In genomic region chr9:34349324-34349723, GRCh38 we compare ENCODE assay signal across 34 cellular contexts.
"Had no signal": no experiment of that assay in that cellular context is flagged by ENCODE, and none has a peak within 500 bp of the region (broad histone marks: within the 10 kb centered on the region; RNA-seq: fewer than 3 reads in every experiment).

No MANE protein-coding gene starts in this region.

- H3K27ac ChIP-seq: KMS-11 had no signal

- DNase-seq: Karpas-422, Kasumi-1, MG63, MM.1S, MV-4-11, NCI-H1048, NCI-H1092, NCI-H1092 treated with DMSO at 0.1 percent for 48 hours, NCI-H1105, NCI-H1105 treated with DMSO at 0.1 percent for 48 hours, NCI-H1417, NCI-H1417 treated with DMSO at 0.1 percent for 48 hours, NCI-H1436, NCI-H1436 treated with DMSO at 0.1 percent for 48 hours, NCI-H146, NCI-H1694, NCI-H1694 treated with DMSO at 0.1 percent for 48 hours, NCI-H187, NCI-H187 treated with DMSO at 0.1 percent for 48 hours, NCI-H1930, NCI-H2029, NCI-H2029 treated with DMSO at 0.1 percent for 48 hours, NCI-H2081, NCI-H2081 treated with DMSO at 0.1 percent for 48 hours, NCI-H2107, NCI-H2171, NCI-H2171 treated with DMSO at 0.1 percent for 48 hours, NCI-H2227 treated with DMSO at 0.1 percent for 48 hours, NCI-H226, NCI-H345, NCI-H446, NCI-H446 treated with DMSO at 0.1 percent for 48 hours, NCI-H510A had no signal

- H3K9ac ChIP-seq: KMS-11 had no signal

- H3K36me3 ChIP-seq: MG63 had no signal

- H3K27me3 ChIP-seq: MG63 had no signal

- H3K4me2 ChIP-seq: KMS-11 had no signal

- H3K9me3 ChIP-seq: MG63 had no signal

- H3K4me3 ChIP-seq: MG63 had no signal
